In genomic region chr11:64245797-64246623, GRCh38 we compare ENCODE assay signal across 8 cellular contexts. TPM values are rescaled to one million over a fixed set of nuclear protein-coding genes. Genes with fewer than 3 reads are reported as not detected.
DNase-seq lines count a peak whose midpoint lies in the region; ATAC-seq and TF ChIP-seq lines count a peak whose summit lies in the region.

No MANE protein-coding gene starts in this region.

- peak; percentile 51 for DNase-seq in DMS53 treated with DMSO at 0.1 percent for 48 hours (lab: John Stamatoyannopoulos, UW; ENCODE audit: unreplicated experiment)
- DNase-seq in LNCaP clone FGC (ENCODE audit: low read depth): no peak
- peak; percentile 84 to 93 for DNase-seq in cardiac fibroblast (ENCODE audit: low read depth in 2 of 2)
- DNase-seq in left lobe of liver (ENCODE audit: low spot score): peak; percentile 67
- peak; percentile 80 to 92 for DNase-seq in stimulated activated CD4-positive, alpha-beta T cell treated with anti-CD3 and anti-CD28 coated beads, Interleukin-4, amount 100 ng/mL, for 4 hours
- DNase-seq in GM10248 (ENCODE audit: extremely low spot score): no peak

- ATAC-seq in left lobe of liver (peak; percentile 3), HG03457 (IDR thresholded peaks at IDR 0.05; ENCODE audit: unreplicated experiment) (no peak)

- H3K4me3 ChIP-seq in LNCaP clone FGC (ENCODE audit: low read depth, low read length): peak overlapping the region; percentile 96
- H3K4me3 ChIP-seq in WI38 (ENCODE audit: low read depth, low read length): peak overlapping the region; percentile 91
- peak overlapping the region; percentile 78 to 90 for H3K4me3 ChIP-seq in cardiac fibroblast (replicated peaks in 1 of 2; ENCODE audit: low read depth in 2 of 2, low read length in 2 of 2)

- CTCF ChIA-PET in GM10248 (lab: Yijun Ruan, JAX): interaction anchor here (1.2 to 3.7 kb wide), 10 partner anchors 9 to 58 kb away, joined by 3 to 26 read pairs (median 6); partner anchors contain the start of genes NUDT22 and TRPT1

- TF ChIP-seq CTCF in LNCaP clone FGC (IDR thresholded peaks at IDR 0.05; ENCODE audit: control insufficient read depth, extremely low read depth, insufficient read depth): no peak
- TF ChIP-seq CTCF in WI38 (IDR thresholded peaks at IDR 0.05; ENCODE audit: low read depth, low read length): no peak
- TF ChIP-seq CTCF in cardiac fibroblast (IDR thresholded peaks at IDR 0.05; ENCODE audit: low read depth, low read length): no peak
- no peak for TF ChIP-seq CTCF in GM10248 (IDR thresholded peaks at IDR 0.05; ENCODE audit: control extremely low read depth, extremely low read depth, low read depth, missing control alignments)

- POLR2A ChIA-PET in GM10248 (lab: Yijun Ruan, JAX): interaction anchor here (0.6 to 1.0 kb wide), 4 partner anchors 20 to 304 kb away, joined by 3 read pairs; partner anchors contain the start of gene STIP1

RNA-seq across cellular contexts. Expression of gene PPP1R14B, which starts 0.7 kb away (rescaled TPM):
- 50.1 TPM for total RNA-seq in left lobe of liver

RNA-seq across cellular contexts. Expression of gene FKBP2, which starts 5.1 kb away (rescaled TPM):
- 82.6 TPM for total RNA-seq in left lobe of liver

RNA-seq across cellular contexts. Expression of gene PLCB3, which starts 5.3 kb away (rescaled TPM):
- total RNA-seq in left lobe of liver: 6.8 TPM

RNA-seq across cellular contexts. Expression of gene VEGFB, which starts 11.6 kb away (rescaled TPM):
- 20.8 TPM for total RNA-seq in left lobe of liver

RNA-seq across cellular contexts. Expression of gene DNAJC4, which starts 15.7 kb away (rescaled TPM):
- 28.2 TPM for total RNA-seq in left lobe of liver

Comparison
In these comparisons a context has a peak if more than half of its experiments do, and no peak if none do; other contexts are left out.
1. DNase-seq: peak in DMS53 treated with DMSO at 0.1 percent for 48 hours (single experiment), cardiac fibroblast (2 of 2), left lobe of liver (single experiment) and stimulated activated CD4-positive, alpha-beta T cell treated with anti-CD3 and anti-CD28 coated beads, Interleukin-4, amount 100 ng/mL, for 4 hours (2 of 2); none in LNCaP clone FGC (single experiment) and GM10248 (single experiment).
2. Peak in every context shown above with its lines, with median percentiles within 50 percentile points of each other: H3K4me3 ChIP-seq.